ENCODE assay signal across 9 cellular contexts in genomic region chr20:17533396-17533795, GRCh38. TPM values are rescaled to one million over a fixed set of nuclear protein-coding genes. Genes with fewer than 3 reads are reported as not detected.
A peak's percentile ranks its signal among the peaks of the same experiment; 100 is the strongest.
DNase-seq lines count a peak whose midpoint lies in the region; ATAC-seq lines count a peak whose summit lies in the region.
"Had no signal": no experiment of that assay in that cellular context is flagged by ENCODE, and none has a peak within 500 bp of the region (broad histone marks: within the 10 kb centered on the region; RNA-seq: fewer than 3 reads in every experiment).

No MANE protein-coding gene starts in this region.

- H3K9me3 Mint-ChIP-seq in activated T-helper 2 cell treated with anti-CD3 and anti-CD28 coated beads, Interferon-gamma antibody, Interleukin-2, Interleukin-4, amounts not matched to agents 10 μg/mL and 5 μg/mL and 100 μg/mL, durations not matched to agents 14 hours and 24 hours and 36 hours: no peaks in the 10 kb centered on the region
- H3K9me3 Mint-ChIP-seq: stimulated activated naive CD8-positive, alpha-beta T cell treated with anti-CD3 and anti-CD28 coated beads, Interleukin-15, Interleukin-2, amounts not matched to agents 100 ng/mL and 50 ng/mL, for 24 hours had no signal

- H3K36me3 Mint-ChIP-seq in activated T-helper 2 cell treated with anti-CD3 and anti-CD28 coated beads, Interferon-gamma antibody, Interleukin-2, Interleukin-4, amounts not matched to agents 10 μg/mL and 5 μg/mL and 100 μg/mL, durations not matched to agents 14 hours and 24 hours and 36 hours (ENCODE audit: low read depth): no peaks in the 10 kb centered on the region

- ATAC-seq in HG03460 (IDR thresholded peaks at IDR 0.05; ENCODE audit: unreplicated experiment): no peak

- no peak overlapping the region for H3K27ac Mint-ChIP-seq in activated T-helper 2 cell treated with anti-CD3 and anti-CD28 coated beads, Interferon-gamma antibody, Interleukin-2, Interleukin-4, amounts not matched to agents 10 μg/mL and 5 μg/mL and 100 μg/mL, durations not matched to agents 14 hours and 24 hours and 36 hours
- H3K27ac Mint-ChIP-seq: stimulated activated naive CD8-positive, alpha-beta T cell treated with anti-CD3 and anti-CD28 coated beads, Interleukin-15, Interleukin-2, amounts not matched to agents 100 ng/mL and 50 ng/mL, for 24 hours had no signal

- H3K4me1 Mint-ChIP-seq in activated T-helper 2 cell treated with anti-CD3 and anti-CD28 coated beads, Interferon-gamma antibody, Interleukin-2, Interleukin-4, amounts not matched to agents 10 μg/mL and 5 μg/mL and 100 μg/mL, durations not matched to agents 14 hours and 24 hours and 36 hours (ENCODE audit: low read depth): peaks cover 31% of the 10 kb centered on the region

- intact Hi-C loops in activated T-helper 2 cell treated with anti-CD3 and anti-CD28 coated beads, Interferon-gamma antibody, Interleukin-2, Interleukin-4, amounts not matched to agents 10 μg/mL and 5 μg/mL and 100 μg/mL, durations not matched to agents 14 hours and 24 hours and 36 hours (cut with micrococcal nuclease): loop anchor here (5.0 to 10.0 kb wide), 3 partner anchors 131 to 431 kb away; partner anchors contain the start of genes MGME1 and SNX5

- H3K4me3 Mint-ChIP-seq in activated T-helper 2 cell treated with anti-CD3 and anti-CD28 coated beads, Interferon-gamma antibody, Interleukin-2, Interleukin-4, amounts not matched to agents 10 μg/mL and 5 μg/mL and 100 μg/mL, durations not matched to agents 14 hours and 24 hours and 36 hours (ENCODE audit: low read depth): no peak overlapping the region
- H3K4me3 Mint-ChIP-seq: stimulated activated naive CD8-positive, alpha-beta T cell treated with anti-CD3 and anti-CD28 coated beads, Interleukin-15, Interleukin-2, amounts not matched to agents 100 ng/mL and 50 ng/mL, for 24 hours had no signal

- DNase-seq in NCI-H526 (lab: John Stamatoyannopoulos, UW): peak; percentile 28 to 30
- DNase-seq in NCI-H526 treated with DMSO at 0.1 percent for 48 hours (lab: John Stamatoyannopoulos, UW): no peak
- peak; percentile 59 for DNase-seq in NCI-H2029 treated with DMSO at 0.1 percent for 48 hours (lab: John Stamatoyannopoulos, UW)
- DNase-seq in activated T-helper 2 cell treated with anti-CD3 and anti-CD28 coated beads, Interferon-gamma antibody, Interleukin-2, Interleukin-4, amounts not matched to agents 10 μg/mL and 5 μg/mL and 100 μg/mL, durations not matched to agents 14 hours and 24 hours and 36 hours (ENCODE audit: low spot score): peak; percentile 11
- DNase-seq in mucosa of gallbladder (ENCODE audit: low spot score): peak; percentile 23
- no peak for DNase-seq in activated T-cell treated with anti-CD3 and anti-CD28 coated beads for 4 hours
- no peak for DNase-seq in NCI-H1694 treated with DMSO at 0.1 percent for 48 hours (lab: John Stamatoyannopoulos, UW)

- peaks cover 11% of the 10 kb centered on the region for H3K27me3 Mint-ChIP-seq in activated T-helper 2 cell treated with anti-CD3 and anti-CD28 coated beads, Interferon-gamma antibody, Interleukin-2, Interleukin-4, amounts not matched to agents 10 μg/mL and 5 μg/mL and 100 μg/mL, durations not matched to agents 14 hours and 24 hours and 36 hours (ENCODE audit: low read depth)

RNA-seq across cellular contexts. Expression of gene BFSP1, which starts 2.2 kb away (rescaled TPM):
- 0.51 and 0.82 TPM in 2 replicates for total RNA-seq in activated T-helper 2 cell treated with anti-CD3 and anti-CD28 coated beads, Interferon-gamma antibody, Interleukin-2, Interleukin-4, amounts not matched to agents 10 μg/mL and 5 μg/mL and 100 μg/mL, durations not matched to agents 14 hours and 24 hours and 36 hours
- total RNA-seq in mucosa of gallbladder: 1.2 TPM

RNA-seq across cellular contexts. Expression of gene DSTN, which starts 36.5 kb away (rescaled TPM):
- total RNA-seq in activated T-helper 2 cell treated with anti-CD3 and anti-CD28 coated beads, Interferon-gamma antibody, Interleukin-2, Interleukin-4, amounts not matched to agents 10 μg/mL and 5 μg/mL and 100 μg/mL, durations not matched to agents 14 hours and 24 hours and 36 hours: 61.2 and 64.3 TPM in 2 replicates
- 738 TPM for total RNA-seq in mucosa of gallbladder

Comparison
In these comparisons a context has a peak if more than half of its experiments do, and no peak if none do; other contexts are left out.
1. DNase-seq: peak in NCI-H526 (2 of 2), NCI-H2029 treated with DMSO at 0.1 percent for 48 hours (single experiment), activated T-helper 2 cell treated with anti-CD3 and anti-CD28 coated beads, Interferon-gamma antibody, Interleukin-2, Interleukin-4, amounts not matched to agents 10 μg/mL and 5 μg/mL and 100 μg/mL, durations not matched to agents 14 hours and 24 hours and 36 hours (single experiment) and mucosa of gallbladder (single experiment); none in NCI-H526 treated with DMSO at 0.1 percent for 48 hours (single experiment), activated T-cell treated with anti-CD3 and anti-CD28 coated beads for 4 hours (single experiment) and NCI-H1694 treated with DMSO at 0.1 percent for 48 hours (single experiment).
2. RNA of gene DSTN, which starts 36.5 kb away (total RNA-seq): 738 TPM in mucosa of gallbladder (single experiment); 61.2 to 64.3 TPM in activated T-helper 2 cell treated with anti-CD3 and anti-CD28 coated beads, Interferon-gamma antibody, Interleukin-2, Interleukin-4, amounts not matched to agents 10 μg/mL and 5 μg/mL and 100 μg/mL, durations not matched to agents 14 hours and 24 hours and 36 hours; every median in the first group is over 10 times any median in the second.